In genomic region chr17:58659714-58660084, GRCh38 we compare ENCODE assay signal across 8 cellular contexts. TPM values are rescaled to one million over a fixed set of nuclear protein-coding genes. Genes with fewer than 3 reads are reported as not detected.
DNase-seq lines count a peak whose midpoint lies in the region; ATAC-seq, FAIRE-seq and TF ChIP-seq lines count a peak whose summit lies in the region.
"Not testable (repeated sequence)": the region's sequence is repeated elsewhere in the genome, so short reads cannot be mapped to it uniquely, and the experiment has no call there.

No MANE protein-coding gene starts in this region.

- not testable (repeated sequence) for FAIRE-seq in GM12878 (lab: Jason Lieb, UNC)

- CTCF ChIA-PET in CD4-positive, alpha-beta T cell (lab: Charles Lee): interaction anchor here (1.0 to 2.0 kb wide), 2 partner anchors 12 to 51 kb away, joined by 3 to 4 read pairs; no protein-coding TSS in a partner anchor
- CTCF ChIA-PET in activated CD4-positive, alpha-beta T cell treated with anti-CD3 and anti-CD28 coated beads for 36 hours (lab: Charles Lee): not testable (repeated sequence)
- CTCF ChIA-PET in GM12878 (lab: Yijun Ruan, JAX): interaction anchor here (1.0 kb wide), 2 partner anchors 141 to 346 kb away, joined by 3 read pairs; no protein-coding TSS in a partner anchor

- H3K36me3 Mint-ChIP-seq in CD4-positive, alpha-beta T cell (ENCODE audit: low read depth); activated CD4-positive, alpha-beta T cell treated with anti-CD3 and anti-CD28 coated beads for 36 hours (ENCODE audit: low read depth): not testable (repeated sequence)

- DNase-seq in CD4-positive, alpha-beta T cell; Karpas-422; GM12878 (ENCODE audit: low read depth, low spot score); esophagus muscularis mucosa (ENCODE audit: extremely low spot score); left lung; ovary: not testable (repeated sequence)
- DNase-seq in activated CD4-positive, alpha-beta T cell treated with anti-CD3 and anti-CD28 coated beads for 36 hours: peak; percentile 9

- not testable (repeated sequence) for H3K4me1 ChIP-seq in Karpas-422 (ENCODE audit: low read length); GM12878 (ENCODE audit: control insufficient read depth, insufficient read depth, low read length); esophagus muscularis mucosa; left lung; ovary (ENCODE audit: insufficient read depth); thymus (ENCODE audit: control insufficient read depth, insufficient read depth, low read length)

- in situ Hi-C loops in GM12878 (cut with MboI): not testable (repeated sequence)

- BruUV-seq in GM12878 (replicated peaks; lab: Mats Ljungman, UMichigan): not testable (repeated sequence)

- SMC1A ChIA-PET in GM12878 (lab: Charles Lee; ENCODE audit: uncharacterized antibody, unreplicated experiment): interaction anchor here (1.0 to 3.3 kb wide), 6 partner anchors 12 to 345 kb away, joined by 3 to 15 read pairs (median 3); no protein-coding TSS in a partner anchor

- RAD21 ChIA-PET in GM12878 (lab: Charles Lee; ENCODE audit: unreplicated experiment): interaction anchor here (0.6 to 1.7 kb wide), 2 partner anchors 28 to 144 kb away, joined by 4 to 5 read pairs; no protein-coding TSS in a partner anchor

- TF ChIP-seq EP300 in GM12878 (IDR thresholded peaks at IDR 0.05; ENCODE audit: borderline replicate concordance in 1 of 2, control insufficient read depth in 1 of 2, low read depth in 2 of 2, low read length in 2 of 2); esophagus muscularis mucosa (IDR thresholded peaks at IDR 0.05); ovary (IDR thresholded peaks at IDR 0.05): not testable (repeated sequence)

- H3K4me3 ChIP-seq in Karpas-422 (ENCODE audit: low read length): peak overlapping the region; percentile 20; the same call in 1 of the 2 replicates
- H3K4me3 ChIP-seq in GM12878: peak overlapping the region; percentile 44; the same call in 1 of the 2 replicates
- peak overlapping the region; percentile 47 to 55 (median 52) for H3K4me3 ChIP-seq in esophagus muscularis mucosa
- H3K4me3 ChIP-seq in left lung: peak overlapping the region; percentile 29 to 39
- H3K4me3 ChIP-seq in ovary: peak overlapping the region; percentile 33
- H3K4me3 ChIP-seq in thymus (ENCODE audit: low read length): peak overlapping the region; percentile 27

- POLR2A ChIA-PET in CD4-positive, alpha-beta T cell (lab: Charles Lee): interaction anchor here (1.7 to 5.2 kb wide), 3 partner anchors 28 to 141 kb away, joined by 7 to 54 read pairs (median 12); partner anchors contain the start of genes RAD51C and TEX14
- POLR2A ChIA-PET in activated CD4-positive, alpha-beta T cell treated with anti-CD3 and anti-CD28 coated beads for 36 hours (lab: Charles Lee): interaction anchor here (0.5 to 4.9 kb wide), 4 partner anchors 11 to 356 kb away, joined by 3 to 421 read pairs (median 4); partner anchors contain the start of gene RAD51C
- POLR2A ChIA-PET in GM12878 (lab: Charles Lee): interaction anchor here (0.7 to 1.7 kb wide), 4 partner anchors 12 to 38 kb away, joined by 4 to 7 read pairs (median 6); no protein-coding TSS in a partner anchor

- not testable (repeated sequence) for TF ChIP-seq RAD21 in GM12878 (IDR thresholded peaks at IDR 0.05; ENCODE audit: insufficient read depth, low read depth, low read length)

- 1% methylated on average over 9 of the region's 9 CpGs for WGBS in GM12878 (ENCODE audit: insufficient coverage, insufficient replicate concordance, low lambda C conversion rate, missing lambda C conversion rate)
- 37% methylated on average over 9 of the region's 9 CpGs for WGBS in esophagus muscularis mucosa
- 21 to 32% (median 30%) methylated on average over 9 of the region's 9 CpGs for WGBS in ovary, 3 donors
- WGBS in thymus: 38% methylated on average over 9 of the region's 9 CpGs

- H3K9me3 ChIP-seq in CD4-positive, alpha-beta T cell (ENCODE audit: control insufficient read depth, low read length); Karpas-422 (ENCODE audit: low read length); GM12878 (replicated peaks; ENCODE audit: control insufficient read depth, insufficient read depth, low read length); esophagus muscularis mucosa; left lung; ovary; thymus (ENCODE audit: control insufficient read depth): not testable (repeated sequence)

- peak overlapping the region; percentile 97 for H3K27ac Mint-ChIP-seq in CD4-positive, alpha-beta T cell
- peak overlapping the region; percentile 97 for H3K27ac Mint-ChIP-seq in activated CD4-positive, alpha-beta T cell treated with anti-CD3 and anti-CD28 coated beads for 36 hours

- ATAC-seq in CD4-positive, alpha-beta T cell (ENCODE audit: poor library complexity): peak; percentile 16
- not testable (repeated sequence) for ATAC-seq in activated CD4-positive, alpha-beta T cell treated with anti-CD3 and anti-CD28 coated beads for 36 hours; GM12878; left lung

- TF ChIP-seq POLR2A in GM12878 (IDR thresholded peaks at IDR 0.05; ENCODE audit: low read depth, low read length); esophagus muscularis mucosa (IDR thresholded peaks at IDR 0.05; ENCODE audit: low read depth); ovary (IDR thresholded peaks at IDR 0.05): not testable (repeated sequence)

- not testable (repeated sequence) for H3K9me2 ChIP-seq in Karpas-422 (replicated peaks; ENCODE audit: insufficient read depth, low read length)

- H3K9ac ChIP-seq in Karpas-422 (ENCODE audit: low read length): peak overlapping the region; percentile 52; the same call in 1 of the 2 replicates
- peak overlapping the region; percentile 71 for H3K9ac ChIP-seq in GM12878 (ENCODE audit: control insufficient read depth, insufficient read depth, low read length)

- intact Hi-C loops in CD4-positive, alpha-beta T cell (cut with DNase I, micrococcal nuclease): loop anchor here (1.0 to 2.0 kb wide), 5 partner anchors 27 to 141 kb away; partner anchors contain the start of genes RAD51C (in 2 of the 2) and TEX14 (in 2 of the 2)
- intact Hi-C loops in activated CD4-positive, alpha-beta T cell treated with anti-CD3 and anti-CD28 coated beads for 36 hours (cut with DNase I, micrococcal nuclease): loop anchor here (1.0 to 2.0 kb wide), 8 partner anchors 28 to 496 kb away; partner anchors contain the start of genes RAD51C (in 2 of the 2), TEX14 (in 2 of the 2), PRR11 (in 1 of the 2) and SKA2 (in 1 of the 2)
- intact Hi-C loops in GM12878 (cut with micrococcal nuclease; ENCODE audit: unreplicated experiment): loop anchor here (1.0 to 5.0 kb wide), 4 partner anchors 20 to 141 kb away; no protein-coding TSS in a partner anchor
- intact Hi-C loops in esophagus muscularis mucosa (cut with DNase I); left lung (cut with DNase I); ovary (cut with DNase I): not testable (repeated sequence)

- not testable (repeated sequence) for TF ChIP-seq CTCF in CD4-positive, alpha-beta T cell (IDR thresholded peaks at IDR 0.05); GM12878 (IDR thresholded peaks at IDR 0.05 in 2 of 3, conservative IDR thresholded peaks at IDR 0.05 in 1 of 3; ENCODE audit: control insufficient read depth in 2 of 3, extremely low read depth in 1 of 3, insufficient read depth in 1 of 3, low read depth in 3 of 3, low read length in 3 of 3); esophagus muscularis mucosa (IDR thresholded peaks at IDR 0.05); left lung (IDR thresholded peaks at IDR 0.05); ovary (IDR thresholded peaks at IDR 0.05)

- peak overlapping the region; percentile 55 for H3K4me2 ChIP-seq in Karpas-422 (ENCODE audit: low read depth, low read length, poor library complexity, severe bottlenecking)
- H3K4me2 ChIP-seq in GM12878 (ENCODE audit: control insufficient read depth, insufficient read depth): peak overlapping the region; percentile 60

- H3K36me3 ChIP-seq in Karpas-422 (ENCODE audit: insufficient read depth, low read length); GM12878 (ENCODE audit: control insufficient read depth in 2 of 2, insufficient read depth in 2 of 2, low read length in 1 of 2); esophagus muscularis mucosa; left lung; ovary; thymus (ENCODE audit: control insufficient read depth, insufficient read depth): not testable (repeated sequence)

- H3K4me1 Mint-ChIP-seq in CD4-positive, alpha-beta T cell (ENCODE audit: low read depth): peaks cover 15% of the 10 kb centered on the region
- H3K4me1 Mint-ChIP-seq in activated CD4-positive, alpha-beta T cell treated with anti-CD3 and anti-CD28 coated beads for 36 hours: peaks cover 18% of the 10 kb centered on the region

- H3K79me2 ChIP-seq in Karpas-422 (ENCODE audit: low read length); GM12878 (ENCODE audit: control insufficient read depth, insufficient read depth, low read length): not testable (repeated sequence)

- H3K9me3 Mint-ChIP-seq in CD4-positive, alpha-beta T cell; activated CD4-positive, alpha-beta T cell treated with anti-CD3 and anti-CD28 coated beads for 36 hours (ENCODE audit: low read depth): not testable (repeated sequence)

- not testable (repeated sequence) for H2AFZ ChIP-seq in Karpas-422 (ENCODE audit: low read length)
- H2AFZ ChIP-seq in GM12878 (ENCODE audit: control insufficient read depth, low read depth, low read length): peak overlapping the region; percentile 93

- not testable (repeated sequence) for H4K20me1 ChIP-seq in Karpas-422 (ENCODE audit: insufficient read depth, low read depth, low read length); GM12878 (ENCODE audit: control insufficient read depth, insufficient read depth)

- H3K27me3 ChIP-seq in CD4-positive, alpha-beta T cell (ENCODE audit: control insufficient read depth, insufficient read depth, low read length); Karpas-422 (ENCODE audit: low read length); GM12878 (replicated peaks in 1 of 2; ENCODE audit: control insufficient read depth in 2 of 2, insufficient read depth in 2 of 2, low read length in 1 of 2); esophagus muscularis mucosa; left lung; ovary; thymus (ENCODE audit: control insufficient read depth, insufficient read depth): not testable (repeated sequence)

- not testable (repeated sequence) for H3K27ac ChIP-seq in CD4-positive, alpha-beta T cell (ENCODE audit: low read depth, low read length); Karpas-422 (ENCODE audit: low read length); GM12878 (ENCODE audit: control insufficient read depth, insufficient read depth); ovary; thymus (ENCODE audit: low read depth)
- peak overlapping the region; percentile 71 to 84 (median 76) for H3K27ac ChIP-seq in esophagus muscularis mucosa (replicated peaks in 1 of 4)
- peak overlapping the region; percentile 78 to 90 for H3K27ac ChIP-seq in left lung

- peak overlapping the region; percentile 85 for H3K4me3 Mint-ChIP-seq in CD4-positive, alpha-beta T cell
- peak overlapping the region; percentile 70 for H3K4me3 Mint-ChIP-seq in activated CD4-positive, alpha-beta T cell treated with anti-CD3 and anti-CD28 coated beads for 36 hours

- H3K27me3 Mint-ChIP-seq in CD4-positive, alpha-beta T cell; activated CD4-positive, alpha-beta T cell treated with anti-CD3 and anti-CD28 coated beads for 36 hours: not testable (repeated sequence)

RNA-seq across cellular contexts. Expression of gene TEX14, which starts 32.1 kb away (rescaled TPM):
- total RNA-seq in CD4-positive, alpha-beta T cell: under 1 TPM; 0.47 to 0.66 TPM
- total RNA-seq in Karpas-422 (2014; rRNA removed; shearing (Covaris generic); ENCODE audit: low replicate concordance): not detected in 2 replicates
- total RNA-seq in activated CD4-positive, alpha-beta T cell treated with anti-CD3 and anti-CD28 coated beads for 36 hours: under 1 TPM; 0.14 to 0.21 TPM
- 1.1 and 1.2 TPM in 2 replicates for total RNA-seq in GM12878 (2013; cell fraction: nucleolus; rRNA removed)
- total RNA-seq in GM12878 (2014; rRNA removed): 0.60 and 1.3 TPM in 2 replicates
- total RNA-seq in GM12878 (2014; rRNA removed; fragmentation: Illumina TruSeq; extraction: Trizol): 0.60 and 0.85 TPM in 2 replicates
- total RNA-seq in GM12878 (2021): 0.37 and 0.46 TPM in 2 replicates
- 0.43 TPM for polyA plus RNA-seq in GM12878 (2011; ENCODE audit: low read depth)
- polyA plus RNA-seq in GM12878 (2011; rRNA removed): 0.26 and 0.29 TPM in 2 replicates
- 0.24 and 0.45 TPM in 2 replicates for polyA plus RNA-seq in GM12878 (2011; cell fraction: cytosol; rRNA removed)
- polyA plus RNA-seq in GM12878 (2011; cell fraction: nucleus; rRNA removed): 0.37 and 0.58 TPM in 2 replicates
- 0.49 and 0.62 TPM in 2 replicates for polyA plus RNA-seq in GM12878 (2012)
- 1.2 and 1.8 TPM in 2 replicates for polyA plus RNA-seq in GM12878 (2014; fragmentation: Illumina TruSeq; extraction: Trizol)
- under 1 TPM; 0.53 to 0.79 TPM for polyA plus RNA-seq in GM12878 (2014; fragmentation: Nextera tagmentation; extraction: Ambion mirVana)
- polyA plus RNA-seq in GM12878 (2014; rRNA removed): 0.81 and 1.2 TPM in 2 replicates
- polyA plus RNA-seq in GM12878 (2016; fragmentation: Nextera tagmentation; extraction: Ambion mirVana): under 1 TPM; 0.15 to 0.25 TPM
- polyA minus RNA-seq in GM12878 (2011; rRNA and poly(A)+ RNA removed): 0.22 and 0.26 TPM in 2 replicates
- not detected in 2 replicates for polyA minus RNA-seq in GM12878 (2011; cell fraction: cytosol; rRNA and poly(A)+ RNA removed)
- 0.12 TPM in 1 of 2 replicates, not detected in the other for polyA minus RNA-seq in GM12878 (2011; cell fraction: nucleus; rRNA and poly(A)+ RNA removed)
- total RNA-seq in esophagus muscularis mucosa: under 1 TPM; under 0.01 to 0.19 (median 0.11) TPM
- total RNA-seq in left lung: under 1 TPM; 0.47 TPM
- total RNA-seq in ovary: 1 to 10 TPM in 1 of 7 donors, under 1 TPM in 6; 0.11 to 1.0 (median 0.24) TPM
- under 1 TPM; 0.34 to 0.48 TPM for polyA plus RNA-seq in ovary
- 0.46 TPM for polyA plus RNA-seq in thymus

RNA-seq across cellular contexts. Expression of gene RAD51C, which starts 32.7 kb away (rescaled TPM):
- total RNA-seq in CD4-positive, alpha-beta T cell: 10 to 100 TPM; 10.4 to 11.6 TPM
- 38.1 and 53.7 TPM in 2 replicates for total RNA-seq in Karpas-422 (2014; rRNA removed; shearing (Covaris generic); ENCODE audit: low replicate concordance)
- 10 to 100 TPM; 85.4 to 87.2 TPM for total RNA-seq in activated CD4-positive, alpha-beta T cell treated with anti-CD3 and anti-CD28 coated beads for 36 hours
- total RNA-seq in GM12878 (2013; cell fraction: nucleolus; rRNA removed): 84.7 and 96.3 TPM in 2 replicates
- 59.6 and 71.1 TPM in 2 replicates for total RNA-seq in GM12878 (2014; rRNA removed)
- 85.0 and 85.4 TPM in 2 replicates for total RNA-seq in GM12878 (2014; rRNA removed; fragmentation: Illumina TruSeq; extraction: Trizol)
- 70.4 and 73.0 TPM in 2 replicates for total RNA-seq in GM12878 (2021)
- polyA plus RNA-seq in GM12878 (2011; ENCODE audit: low read depth): 51.5 TPM
- 111 and 156 TPM in 2 replicates for polyA plus RNA-seq in GM12878 (2011; rRNA removed)
- 44.8 and 46.5 TPM in 2 replicates for polyA plus RNA-seq in GM12878 (2011; cell fraction: cytosol; rRNA removed)
- polyA plus RNA-seq in GM12878 (2011; cell fraction: nucleus; rRNA removed): 36.0 and 44.5 TPM in 2 replicates
- polyA plus RNA-seq in GM12878 (2012): 51.0 and 56.6 TPM in 2 replicates
- polyA plus RNA-seq in GM12878 (2014; fragmentation: Illumina TruSeq; extraction: Trizol): 102 and 148 TPM in 2 replicates
- polyA plus RNA-seq in GM12878 (2014; fragmentation: Nextera tagmentation; extraction: Ambion mirVana): 100 to 1,000 TPM; 229 to 240 TPM
- polyA plus RNA-seq in GM12878 (2014; rRNA removed): 83.2 and 92.5 TPM in 2 replicates
- 100 to 1,000 TPM; 266 to 267 TPM for polyA plus RNA-seq in GM12878 (2016; fragmentation: Nextera tagmentation; extraction: Ambion mirVana)
- 56.0 and 75.0 TPM in 2 replicates for polyA minus RNA-seq in GM12878 (2011; rRNA and poly(A)+ RNA removed)
- polyA minus RNA-seq in GM12878 (2011; cell fraction: cytosol; rRNA and poly(A)+ RNA removed): 16.8 and 24.3 TPM in 2 replicates
- polyA minus RNA-seq in GM12878 (2011; cell fraction: nucleus; rRNA and poly(A)+ RNA removed): 43.0 and 56.0 TPM in 2 replicates
- 10 to 100 TPM; 20.1 to 27.0 (median 21.4) TPM for total RNA-seq in esophagus muscularis mucosa
- total RNA-seq in left lung: 10 to 100 TPM; 21.6 to 22.5 TPM
- 10 to 100 TPM; 14.2 to 22.2 (median 19.3) TPM for total RNA-seq in ovary
- polyA plus RNA-seq in ovary: 10 to 100 TPM; 20.1 to 32.1 TPM
- polyA plus RNA-seq in thymus: 31.1 TPM
